Comparison of ENCODE assay signal across 12 cellular contexts in the genomic region with DNA sequence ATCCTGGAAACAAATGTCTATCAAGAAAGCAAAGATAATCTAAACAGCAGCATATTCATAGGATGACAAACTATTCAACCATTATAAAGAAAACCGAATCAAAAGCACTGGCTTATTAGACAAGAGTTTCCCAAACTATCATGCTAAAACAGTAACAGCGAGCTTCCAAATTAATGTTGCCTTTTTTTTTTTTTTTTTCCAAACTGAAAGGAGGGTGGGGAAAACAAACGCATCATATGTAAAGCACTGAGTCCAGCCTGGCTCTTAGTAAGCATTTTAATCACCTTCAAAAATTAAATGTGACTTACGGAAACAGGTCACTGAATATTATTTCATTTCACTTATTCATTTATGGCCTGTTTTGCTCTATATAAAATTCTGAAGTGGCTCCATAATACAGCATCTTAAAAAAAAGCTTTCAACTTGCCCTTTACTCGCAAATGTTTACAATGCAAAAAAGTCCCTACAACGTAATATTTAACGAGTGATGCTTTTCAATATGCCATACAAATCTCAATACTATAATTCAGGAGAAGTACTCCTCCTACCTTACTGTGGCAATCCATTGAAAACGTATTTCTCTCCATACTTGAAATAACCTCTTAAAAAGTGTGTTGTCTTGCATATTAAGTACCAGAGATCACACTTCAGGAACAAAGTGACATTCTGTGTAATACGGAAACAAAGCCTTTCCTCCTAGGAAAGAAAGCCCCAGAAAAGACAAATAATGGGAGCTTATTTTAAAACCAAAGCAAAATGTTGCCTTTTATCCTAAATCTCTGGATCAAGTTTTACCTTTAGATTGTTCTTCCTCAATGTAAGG. TPM values are rescaled to one million over a fixed set of nuclear protein-coding genes. Genes with fewer than 3 reads are reported as not detected.
DNase-seq lines count a peak whose midpoint lies in the region; ATAC-seq and TF ChIP-seq lines count a peak whose summit lies in the region.
"Had no signal": no experiment of that assay in that cellular context is flagged by ENCODE, and none has a peak within 500 bp of the region (broad histone marks: within the 10 kb centered on the region; RNA-seq: fewer than 3 reads in every experiment).

No MANE protein-coding gene starts in this region.

- peaks cover 21% of the 10 kb centered on the region for H3K4me1 ChIP-seq in A673 (ENCODE audit: insufficient read depth, low read length, poor library complexity, severe bottlenecking)
- no peaks in the 10 kb centered on the region for H3K4me1 ChIP-seq in NT2/D1 (ENCODE audit: insufficient read depth, insufficient read length)
- H3K4me1 ChIP-seq in esophagus muscularis mucosa: peaks cover 19 to 53% (median 43%) of the 10 kb centered on the region in 4 donors
- H3K4me1 ChIP-seq in neural progenitor cell: peaks cover 17% of the 10 kb centered on the region
- H3K4me1 ChIP-seq: BLaER1 had no signal

- peaks cover 27% of the 10 kb centered on the region for H3K4me1 Mint-ChIP-seq in neural progenitor cell
- H3K4me1 Mint-ChIP-seq in effector memory CD8-positive, alpha-beta T cell (ENCODE audit: low read depth in 2 of 2): no peaks in the 10 kb centered on the region

- H3K36me3 Mint-ChIP-seq in neural progenitor cell: peaks cover 25% of the 10 kb centered on the region
- peaks cover 4% of the 10 kb centered on the region for H3K36me3 Mint-ChIP-seq in effector memory CD8-positive, alpha-beta T cell (ENCODE audit: insufficient read depth)

- DNase-seq in A673 (ENCODE audit: low spot score) (no peak), NT2/D1 (ENCODE audit: low read depth, low spot score) (no peak), esophagus muscularis mucosa (ENCODE audit: extremely low spot score) (no peak), neural progenitor cell (ENCODE audit: low spot score) (no peak), EL (no peak), SIG-M5 treated with dmso at 0.1 percent for 504 hours (lab: John Stamatoyannopoulos, UW; ENCODE audit: unreplicated experiment) (no peak)
- no peak for DNase-seq in effector memory CD8-positive, alpha-beta T cell
- DNase-seq: NCI-H2081 treated with DMSO at 0.1 percent for 48 hours had no signal

- no peak for ATAC-seq in effector memory CD8-positive, alpha-beta T cell (replicated peaks)
- no peak for ATAC-seq in GM19467 (IDR thresholded peaks at IDR 0.05; ENCODE audit: unreplicated experiment)
- ATAC-seq: activated naive CD4-positive, alpha-beta T cell treated with anti-CD3 and anti-CD28 coated beads, Interleukin-2, amount 50 U/mL, for 72 hours had no signal

- H3K36me3 ChIP-seq in A673 (ENCODE audit: insufficient read depth, low read length, poor library complexity, severe bottlenecking) (no peaks in the 10 kb centered on the region), NT2/D1 (ENCODE audit: insufficient read depth, insufficient read length, low read length) (no peaks in the 10 kb centered on the region), esophagus muscularis mucosa (no peaks in the 10 kb centered on the region), neural progenitor cell (no peaks in the 10 kb centered on the region)
- H3K36me3 ChIP-seq: BLaER1 had no signal

- CTCF ChIA-PET in A673 (lab: Charles Lee): interaction anchor here (0.6 kb wide), 1 partner anchor 105 kb away, joined by 3 read pairs; no protein-coding TSS in a partner anchor

- H3K4me3 ChIP-seq in A673 (ENCODE audit: low read depth, low read length, poor library complexity, severe bottlenecking) (peak overlapping the region; percentile 76), NT2/D1 (ENCODE audit: insufficient read length, low read depth) (peak overlapping the region; percentile 74), esophagus muscularis mucosa (peak overlapping the region; percentile 76 to 93 (median 89)), neural progenitor cell (peak overlapping the region; percentile 95)
- H3K4me3 ChIP-seq: BLaER1, lung had no signal

- H3K4me2 ChIP-seq in neural progenitor cell: peak overlapping the region; percentile 88
- H3K4me2 ChIP-seq: BLaER1 had no signal

- H2AFZ ChIP-seq in neural progenitor cell (replicated peaks): no peak overlapping the region

- peak overlapping the region; percentile 97 for H3K4me3 Mint-ChIP-seq in neural progenitor cell
- no peak overlapping the region for H3K4me3 Mint-ChIP-seq in effector memory CD8-positive, alpha-beta T cell

- TSS peak; percentile 36 for BruUV-seq in A673 (replicated peaks; lab: Mats Ljungman, UMichigan)

- peaks cover 19% of the 10 kb centered on the region for H3F3A ChIP-seq in neural progenitor cell (ENCODE audit: low read depth)

- TF ChIP-seq POLR2A in esophagus muscularis mucosa (IDR thresholded peaks at IDR 0.05; ENCODE audit: low read depth): no peak

- no peak for TF ChIP-seq EP300 in esophagus muscularis mucosa (IDR thresholded peaks at IDR 0.05)

- H3K27me3 ChIP-seq in A673 (replicated peaks; ENCODE audit: insufficient read depth, low read depth, low read length, poor library complexity) (no peaks in the 10 kb centered on the region), NT2/D1 (ENCODE audit: insufficient read depth, insufficient read length) (peaks cover 11% of the 10 kb centered on the region), esophagus muscularis mucosa (no peaks in the 10 kb centered on the region), neural progenitor cell (peaks cover 16% of the 10 kb centered on the region)

- H3K27ac ChIP-seq in A673 (ENCODE audit: low read depth, low read length, poor library complexity, severe bottlenecking): no peak overlapping the region
- H3K27ac ChIP-seq in esophagus muscularis mucosa (replicated peaks in 1 of 4): peak overlapping the region; percentile 94 to 99 (median 98)
- no peak overlapping the region for H3K27ac ChIP-seq in neural progenitor cell
- H3K27ac ChIP-seq: BLaER1 had no signal

- WGBS in esophagus muscularis mucosa: 55% methylated on average over 9 of the region's 9 CpGs

- H3K9me3 ChIP-seq in A673 (ENCODE audit: low read depth, low read length, poor library complexity, severe bottlenecking) (no peaks in the 10 kb centered on the region), NT2/D1 (ENCODE audit: insufficient read depth, low read length) (no peaks in the 10 kb centered on the region), esophagus muscularis mucosa (no peaks in the 10 kb centered on the region), neural progenitor cell (ENCODE audit: low read depth) (no peaks in the 10 kb centered on the region)

- no peak overlapping the region for H3K27ac Mint-ChIP-seq in neural progenitor cell
- H3K27ac Mint-ChIP-seq in effector memory CD8-positive, alpha-beta T cell: no peak overlapping the region
- H3K27ac Mint-ChIP-seq: activated naive CD4-positive, alpha-beta T cell treated with anti-CD3 and anti-CD28 coated beads, Interleukin-2, amount 50 U/mL, for 72 hours had no signal

- POLR2A ChIA-PET in A673 (lab: Charles Lee; ENCODE audit: low non-redundant PET): no interaction called here

- peaks cover 63% of the 10 kb centered on the region for H3K79me2 ChIP-seq in neural progenitor cell (ENCODE audit: low read depth)

- intact Hi-C loops in A673 (cut with micrococcal nuclease; ENCODE audit: unreplicated experiment): no loop called here
- intact Hi-C loops in esophagus muscularis mucosa (cut with DNase I): loop anchor here (5.0 to 10.0 kb wide), 2 partner anchors 63 to 105 kb away; no protein-coding TSS in a partner anchor

- TF ChIP-seq CTCF in A673 (conservative IDR thresholded peaks at IDR 0.05; ENCODE audit: low read depth, low read length) (no peak), esophagus muscularis mucosa (IDR thresholded peaks at IDR 0.05) (no peak), neural progenitor cell (IDR thresholded peaks at IDR 0.05) (no peak)

- H3K9ac ChIP-seq in NT2/D1 (ENCODE audit: insufficient read length, low read depth) (peak overlapping the region; percentile 72), neural progenitor cell (peak overlapping the region; percentile 56)
- H3K9ac ChIP-seq: BLaER1 had no signal

- peaks cover 17% of the 10 kb centered on the region for H3K9me3 Mint-ChIP-seq in neural progenitor cell
- peaks cover 0 to 1% of the 10 kb centered on the region in 2 donors for H3K9me3 Mint-ChIP-seq in effector memory CD8-positive, alpha-beta T cell

- peaks cover 41% of the 10 kb centered on the region for H4K20me1 ChIP-seq in neural progenitor cell (ENCODE audit: low read depth)

- peaks cover 3% of the 10 kb centered on the region for H3K27me3 Mint-ChIP-seq in neural progenitor cell (ENCODE audit: insufficient read depth, low read depth)
- H3K27me3 Mint-ChIP-seq in effector memory CD8-positive, alpha-beta T cell: peaks cover 18 to 45% of the 10 kb centered on the region in 2 donors

RNA-seq across cellular contexts. Expression of gene TJP1, which starts 2.1 kb away (rescaled TPM):
- total RNA-seq in A673 (2021): 34.7 and 42.9 TPM in 2 replicates
- total RNA-seq in esophagus muscularis mucosa: 100 to 1,000 TPM in 1 of 4 donors, 10 to 100 TPM in 3; 69.4 to 108 (median 90.2) TPM
- total RNA-seq in neural progenitor cell (ENCODE audit: low replicate concordance): 98.1 and 126 TPM in 2 replicates

Comparison
In these comparisons a context has a peak if more than half of its experiments do, and no peak if none do; other contexts are left out.
1. H3K27ac ChIP-seq: peak in esophagus muscularis mucosa (4 of 4); none in A673 (single experiment) and neural progenitor cell (single experiment).
2. Peak in every context shown above with its lines, with median percentiles within 50 percentile points of each other: H3K4me3 ChIP-seq.